In genomic region chr3:129016725-129017530, GRCh38 we compare ENCODE assay signal across 7 cellular contexts. TPM values are rescaled to one million over a fixed set of nuclear protein-coding genes. Genes with fewer than 3 reads are reported as not detected.
DNase-seq lines count a peak whose midpoint lies in the region; ATAC-seq and TF ChIP-seq lines count a peak whose summit lies in the region.

No MANE protein-coding gene starts in this region.

- H3K4me3 ChIP-seq in OCI-LY3 (ENCODE audit: low read length) = no peak overlapping the region
- H3K4me3 ChIP-seq in tibial nerve = no peak overlapping the region

- H3K36me3 ChIP-seq in OCI-LY3 (replicated peaks; ENCODE audit: low read depth, low read length) (no peaks in the 10 kb centered on the region), tibial nerve (no peaks in the 10 kb centered on the region)

- peak overlapping the region; percentile 89 to 92 for H3K4me3 Mint-ChIP-seq in stimulated activated naive CD8-positive, alpha-beta T cell treated with anti-CD3 and anti-CD28 coated beads, Interleukin-15, amount 100 ng/mL, for 72 hours

- peak overlapping the region; percentile 98 to 99 for H3K27ac Mint-ChIP-seq in stimulated activated naive CD8-positive, alpha-beta T cell treated with anti-CD3 and anti-CD28 coated beads, Interleukin-15, amount 100 ng/mL, for 72 hours

- WGBS in tibial nerve, 2 donors = 72 to 82% methylated on average over 15 of the region's 15 CpGs

- peaks cover 40% of the 10 kb centered on the region for H3K4me1 Mint-ChIP-seq in stimulated activated naive CD8-positive, alpha-beta T cell treated with anti-CD3 and anti-CD28 coated beads, Interleukin-15, amount 100 ng/mL, for 72 hours

- no peak for TF ChIP-seq EP300 in tibial nerve (IDR thresholded peaks at IDR 0.05)

- no peak for TF ChIP-seq CTCF in OCI-LY3 (IDR thresholded peaks at IDR 0.05; ENCODE audit: low read depth, low read length)
- no peak for TF ChIP-seq CTCF in tibial nerve (IDR thresholded peaks at IDR 0.05)

- H3K9ac ChIP-seq in OCI-LY3 (ENCODE audit: low read length) = no peak overlapping the region

- peak overlapping the region; percentile 64; the same call in 1 of the 2 replicates for H2AFZ ChIP-seq in OCI-LY3 (ENCODE audit: low read depth, low read length)

- H3K27me3 Mint-ChIP-seq in stimulated activated naive CD8-positive, alpha-beta T cell treated with anti-CD3 and anti-CD28 coated beads, Interleukin-15, amount 100 ng/mL, for 72 hours = no peaks in the 10 kb centered on the region

- H3K27me3 ChIP-seq in OCI-LY3 (ENCODE audit: low read depth, low read length) (peaks cover 5% of the 10 kb centered on the region; the same call in 1 of the 2 replicates), tibial nerve (no peaks in the 10 kb centered on the region)

- H3K4me2 ChIP-seq in OCI-LY3 (ENCODE audit: low read length) = peak overlapping the region; percentile 46

- no peak for TF ChIP-seq POLR2A in erythroblast (IDR thresholded peaks at IDR 0.05; ENCODE audit: low read length)
- no peak for TF ChIP-seq POLR2A in tibial nerve (IDR thresholded peaks at IDR 0.05)

- no peaks in the 10 kb centered on the region for H3K9me3 Mint-ChIP-seq in stimulated activated naive CD8-positive, alpha-beta T cell treated with anti-CD3 and anti-CD28 coated beads, Interleukin-15, amount 100 ng/mL, for 72 hours

- no peaks in the 10 kb centered on the region for H3K9me3 ChIP-seq in OCI-LY3 (ENCODE audit: insufficient read depth, low read length)
- H3K9me3 ChIP-seq in tibial nerve = no peaks in the 10 kb centered on the region

- DNase-seq in erythroblast (lab: John Stamatoyannopoulos, UW) = peak; percentile 83 to 90
- DNase-seq in stimulated activated naive CD8-positive, alpha-beta T cell treated with anti-CD3 and anti-CD28 coated beads, Interleukin-15, amount 100 ng/mL, for 72 hours = no peak
- DNase-seq in tibial nerve (ENCODE audit: low spot score in 2 of 2) = no peak

- ATAC-seq in GM21526 (IDR thresholded peaks at IDR 0.05; ENCODE audit: low FRiP score, unreplicated experiment) (peak; percentile 54), HG03457 (IDR thresholded peaks at IDR 0.05; ENCODE audit: unreplicated experiment) (no peak), HG03378 (IDR thresholded peaks at IDR 0.05; ENCODE audit: unreplicated experiment) (no peak)
- peak; percentile 13 for ATAC-seq in stimulated activated naive CD8-positive, alpha-beta T cell treated with anti-CD3 and anti-CD28 coated beads, Interleukin-15, amount 100 ng/mL, for 72 hours

- peaks cover 15% of the 10 kb centered on the region for H3K4me1 ChIP-seq in OCI-LY3 (ENCODE audit: low read length)
- H3K4me1 ChIP-seq in tibial nerve = peaks cover 0 to 16% (median 7%) of the 10 kb centered on the region in 4 donors

- H3K27ac ChIP-seq in OCI-LY3 (ENCODE audit: low read length) (no peak overlapping the region), tibial nerve (peak overlapping the region in 2 of 4 donors; percentile 24 to 54)

- H4K20me1 ChIP-seq in OCI-LY3 (ENCODE audit: insufficient read depth, low read length) = no peaks in the 10 kb centered on the region

- no peaks in the 10 kb centered on the region for H3K79me2 ChIP-seq in OCI-LY3 (ENCODE audit: low read length)

RNA-seq across cellular contexts. Expression of gene EFCC1, which starts 15.8 kb away (rescaled TPM):
- 1 to 10 TPM in 3 of 4 donors, under 1 TPM in 1; 0.22 to 2.1 (median 1.9) TPM for total RNA-seq in tibial nerve

RNA-seq across cellular contexts. Expression of gene CFAP92, which starts 23.1 kb away (rescaled TPM):
- total RNA-seq in tibial nerve = under 1 TPM in 3 of 4 donors, not detected in 1; 0.22 to 0.78 (median 0.63) TPM

RNA-seq across cellular contexts. Expression of gene GP9, which starts 43.7 kb away (rescaled TPM):
- not detected for total RNA-seq in tibial nerve

Comparison
In these comparisons a context has a peak if more than half of its experiments do, and no peak if none do; other contexts are left out.
1. ATAC-seq: peak in GM21526 (single experiment) and stimulated activated naive CD8-positive, alpha-beta T cell treated with anti-CD3 and anti-CD28 coated beads, Interleukin-15, amount 100 ng/mL, for 72 hours (single experiment); none in HG03457 (single experiment) and HG03378 (single experiment).
2. DNase-seq: peak in erythroblast (2 of 2); none in stimulated activated naive CD8-positive, alpha-beta T cell treated with anti-CD3 and anti-CD28 coated beads, Interleukin-15, amount 100 ng/mL, for 72 hours (0 of 2) and tibial nerve (0 of 2).